In the genomic region with DNA sequence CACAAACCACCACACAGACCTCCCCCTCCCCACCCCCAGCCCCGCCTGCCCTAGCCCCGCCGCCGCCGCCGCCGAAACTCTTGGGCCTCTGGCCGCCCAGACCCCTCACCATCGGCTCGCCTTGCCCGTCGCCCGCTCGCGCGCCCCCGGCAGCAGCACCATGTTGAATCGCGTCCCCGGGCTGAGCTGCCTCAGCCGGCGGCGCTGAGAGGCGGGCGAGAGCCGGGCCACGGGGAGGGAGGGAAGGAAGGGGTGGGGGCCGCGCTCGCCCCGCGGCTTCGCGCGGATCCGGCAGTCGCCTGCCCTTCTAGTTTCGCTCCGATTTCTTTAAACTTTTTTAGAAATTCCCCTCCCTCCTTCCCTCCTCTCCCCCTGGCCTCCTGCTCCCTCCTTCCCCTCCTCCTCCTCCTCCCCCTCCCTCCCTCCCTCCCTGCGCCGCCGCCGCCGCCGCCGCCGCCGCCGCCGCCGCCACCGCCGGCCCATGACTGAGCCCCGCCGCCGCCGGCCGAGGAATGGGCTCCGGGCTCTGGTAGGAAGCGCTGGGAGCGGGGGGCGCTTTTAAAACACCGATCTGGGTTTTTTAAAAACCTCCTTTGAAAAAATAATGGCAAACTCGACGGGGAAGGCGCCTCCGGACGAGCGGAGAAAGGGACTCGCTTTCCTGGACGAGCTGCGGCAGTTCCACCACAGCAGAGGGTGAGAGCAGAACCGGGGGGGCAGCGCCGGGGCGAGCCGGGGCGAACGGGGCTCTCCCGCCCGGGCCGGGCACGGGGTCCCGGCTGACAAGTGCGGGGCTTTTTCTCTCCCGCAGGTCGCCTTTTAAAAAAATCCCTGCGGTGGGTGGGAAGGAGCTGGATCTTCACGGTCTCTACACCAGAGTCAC, we compare ENCODE assay signal across 8 cellular contexts. TPM values are rescaled to one million over a fixed set of nuclear protein-coding genes. Genes with fewer than 3 reads are reported as not detected.
DNase-seq lines count a peak whose midpoint lies in the region; ATAC-seq and TF ChIP-seq lines count a peak whose summit lies in the region.

A gene with protein sequence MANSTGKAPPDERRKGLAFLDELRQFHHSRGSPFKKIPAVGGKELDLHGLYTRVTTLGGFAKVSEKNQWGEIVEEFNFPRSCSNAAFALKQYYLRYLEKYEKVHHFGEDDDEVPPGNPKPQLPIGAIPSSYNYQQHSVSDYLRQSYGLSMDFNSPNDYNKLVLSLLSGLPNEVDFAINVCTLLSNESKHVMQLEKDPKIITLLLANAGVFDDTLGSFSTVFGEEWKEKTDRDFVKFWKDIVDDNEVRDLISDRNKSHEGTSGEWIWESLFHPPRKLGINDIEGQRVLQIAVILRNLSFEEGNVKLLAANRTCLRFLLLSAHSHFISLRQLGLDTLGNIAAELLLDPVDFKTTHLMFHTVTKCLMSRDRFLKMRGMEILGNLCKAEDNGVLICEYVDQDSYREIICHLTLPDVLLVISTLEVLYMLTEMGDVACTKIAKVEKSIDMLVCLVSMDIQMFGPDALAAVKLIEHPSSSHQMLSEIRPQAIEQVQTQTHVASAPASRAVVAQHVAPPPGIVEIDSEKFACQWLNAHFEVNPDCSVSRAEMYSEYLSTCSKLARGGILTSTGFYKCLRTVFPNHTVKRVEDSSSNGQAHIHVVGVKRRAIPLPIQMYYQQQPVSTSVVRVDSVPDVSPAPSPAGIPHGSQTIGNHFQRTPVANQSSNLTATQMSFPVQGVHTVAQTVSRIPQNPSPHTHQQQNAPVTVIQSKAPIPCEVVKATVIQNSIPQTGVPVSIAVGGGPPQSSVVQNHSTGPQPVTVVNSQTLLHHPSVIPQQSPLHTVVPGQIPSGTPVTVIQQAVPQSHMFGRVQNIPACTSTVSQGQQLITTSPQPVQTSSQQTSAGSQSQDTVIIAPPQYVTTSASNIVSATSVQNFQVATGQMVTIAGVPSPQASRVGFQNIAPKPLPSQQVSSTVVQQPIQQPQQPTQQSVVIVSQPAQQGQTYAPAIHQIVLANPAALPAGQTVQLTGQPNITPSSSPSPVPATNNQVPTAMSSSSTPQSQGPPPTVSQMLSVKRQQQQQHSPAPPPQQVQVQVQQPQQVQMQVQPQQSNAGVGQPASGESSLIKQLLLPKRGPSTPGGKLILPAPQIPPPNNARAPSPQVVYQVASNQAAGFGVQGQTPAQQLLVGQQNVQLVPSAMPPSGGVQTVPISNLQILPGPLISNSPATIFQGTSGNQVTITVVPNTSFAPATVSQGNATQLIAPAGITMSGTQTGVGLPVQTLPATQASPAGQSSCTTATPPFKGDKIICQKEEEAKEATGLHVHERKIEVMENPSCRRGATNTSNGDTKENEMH (N-terminal part only) (plus strand): TSS at position 474 of the 883 bp plus-strand sequence. CDS start 131 bp downstream, at position 605.

- H3K9ac ChIP-seq in OCI-LY1 (ENCODE audit: low read length) = peak within 1 kb of the TSS; percentile 97

- under 1% methylated on average over 39 of the region's 89 CpGs for whole genome bisulfite sequencing in esophagus muscularis mucosa

- H3K9me3 ChIP-seq in OCI-LY1 (ENCODE audit: low read length) (no peaks in the 10 kb centered on the region), esophagus muscularis mucosa (no peaks in the 10 kb centered on the region), muscle layer of duodenum (ENCODE audit: control insufficient read depth in 1 of 2, low read length in 2 of 2) (no peaks in the 10 kb centered on the region)

- TF ChIP-seq CTCF in OCI-LY1 (IDR thresholded peaks at IDR 0.05; ENCODE audit: low read length) (no peak), esophagus muscularis mucosa (IDR thresholded peaks at IDR 0.05) (no peak)

- H3K27me3 ChIP-seq in OCI-LY1 (ENCODE audit: insufficient read depth, low read length) (no peaks in the 10 kb centered on the region), esophagus muscularis mucosa (no peaks in the 10 kb centered on the region), muscle layer of duodenum (ENCODE audit: low read depth, low read length) (no peaks in the 10 kb centered on the region)

- H3K79me2 ChIP-seq in OCI-LY1 (ENCODE audit: insufficient read depth, low read length) = peaks cover 62% of the 10 kb centered on the region

- peak within 1 kb of the TSS; percentile 99 for H3K4me3 ChIP-seq in OCI-LY1 (ENCODE audit: low read depth, low read length, poor library complexity, severe bottlenecking)
- H3K4me3 ChIP-seq in esophagus muscularis mucosa = peak within 1 kb of the TSS; percentile 83 to 88 (median 87)
- peak within 1 kb of the TSS; percentile 75 to 100 for H3K4me3 ChIP-seq in muscle layer of duodenum (ENCODE audit: low read depth in 1 of 2, low read length in 2 of 2)

- peak within 1 kb of the TSS; percentile 90 for H3K4me2 ChIP-seq in OCI-LY1 (ENCODE audit: low read length)

- H3K4me1 ChIP-seq in OCI-LY1 (ENCODE audit: insufficient read depth, low read length, severe bottlenecking) (peaks cover 32% of the 10 kb centered on the region), esophagus muscularis mucosa (peaks cover 39 to 47% (median 44%) of the 10 kb centered on the region in 4 donors), muscle layer of duodenum (ENCODE audit: control insufficient read depth in 1 of 2, insufficient read depth in 2 of 2, low read length in 2 of 2) (peaks cover 6 to 24% of the 10 kb centered on the region in 2 donors)

- no peaks in the 10 kb centered on the region; the same call in 1 of the 2 replicates for H3F3A ChIP-seq in OCI-LY1 (ENCODE audit: insufficient read depth, low read length)

- no peak for TF ChIP-seq POLR2A in esophagus muscularis mucosa (IDR thresholded peaks at IDR 0.05; ENCODE audit: low read depth)

- H3K36me3 ChIP-seq in OCI-LY1 (ENCODE audit: insufficient read depth, low read length) (peaks cover 13% of the 10 kb centered on the region), esophagus muscularis mucosa (no peaks in the 10 kb centered on the region), muscle layer of duodenum (ENCODE audit: control insufficient read depth in 1 of 2, insufficient read depth in 2 of 2, low read length in 2 of 2) (peaks cover 0 to 3% of the 10 kb centered on the region in 2 donors)

- TF ChIP-seq EP300 in esophagus muscularis mucosa (IDR thresholded peaks at IDR 0.05) = no peak

- no peaks in the 10 kb centered on the region for H3K27me3 Mint-ChIP-seq in activated T-cell treated with anti-CD3 and anti-CD28 coated beads, Interleukin-2, amount 50 U/mL, for 4 hours (ENCODE audit: low read depth)

- no peak within 1 kb of the TSS for H2AFZ ChIP-seq in OCI-LY1 (ENCODE audit: low read length)

- peaks cover 34% of the 10 kb centered on the region for H3K4me1 Mint-ChIP-seq in activated T-cell treated with anti-CD3 and anti-CD28 coated beads, Interleukin-2, amount 50 U/mL, for 4 hours (ENCODE audit: low read depth)

- no peaks in the 10 kb centered on the region for H4K20me1 ChIP-seq in OCI-LY1 (ENCODE audit: insufficient read depth, low read length)

- DNase-seq in AML-193 (lab: John Stamatoyannopoulos, UW) = peak; percentile 42 to 64
- peak; percentile 27 for DNase-seq in GM19238 (ENCODE audit: insufficient read length, low spot score)
- DNase-seq in activated T-cell treated with anti-CD3 and anti-CD28 coated beads, Interleukin-2, amount 50 U/mL, for 4 hours = peak; percentile 51
- no peak for DNase-seq in esophagus muscularis mucosa (ENCODE audit: extremely low spot score)
- peak; percentile 19 for DNase-seq in stimulated activated CD8-positive, alpha-beta memory T cell treated with anti-CD3 and anti-CD28 coated beads, Interleukin-7, amount 100 ng/mL, for 24 hours (ENCODE audit: low read depth)

- H3K4me3 Mint-ChIP-seq in activated T-cell treated with anti-CD3 and anti-CD28 coated beads, Interleukin-2, amount 50 U/mL, for 4 hours = peak within 1 kb of the TSS; percentile 92

- H3K27ac ChIP-seq in OCI-LY1 (ENCODE audit: low read depth, low read length, poor library complexity, severe bottlenecking) (peak within 1 kb of the TSS; percentile 97), esophagus muscularis mucosa (replicated peaks in 1 of 4) (peak within 1 kb of the TSS; percentile 98 to 100 (median 99)), muscle layer of duodenum (ENCODE audit: low read length) (peak within 1 kb of the TSS; percentile 98)

- H3K9me3 Mint-ChIP-seq in activated T-cell treated with anti-CD3 and anti-CD28 coated beads, Interleukin-2, amount 50 U/mL, for 4 hours = no peaks in the 10 kb centered on the region

- H3K9me2 ChIP-seq in OCI-LY1 (ENCODE audit: low read depth, low read length) = no peaks in the 10 kb centered on the region

- ATAC-seq in HG03439 (IDR thresholded peaks at IDR 0.05; ENCODE audit: unreplicated experiment) = peak; percentile 10
- peak; percentile 52 to 55 for ATAC-seq in activated T-cell treated with anti-CD3 and anti-CD28 coated beads, Interleukin-2, amount 50 U/mL, for 4 hours

- intact Hi-C loops in esophagus muscularis mucosa (cut with DNase I) = loop anchor here (1.0 to 10.0 kb wide), 2 partner anchors 261 to 515 kb away; a partner anchor contains a TSS

- H3K36me3 Mint-ChIP-seq in activated T-cell treated with anti-CD3 and anti-CD28 coated beads, Interleukin-2, amount 50 U/mL, for 4 hours (ENCODE audit: insufficient read depth) = peaks cover 4% of the 10 kb centered on the region

RNA-seq across cellular contexts. Expression of the gene that starts here (rescaled TPM):
- total RNA-seq in activated T-cell treated with anti-CD3 and anti-CD28 coated beads, Interleukin-2, amount 50 U/mL, for 4 hours = 10 to 100 TPM; 19.6 to 21.2 (median 20.0) TPM
- total RNA-seq in esophagus muscularis mucosa = 10 to 100 TPM; 24.0 to 45.3 (median 33.0) TPM
